1 cellular context compared by ENCODE assay signal in genomic region chr6:33762713-33763112, GRCh38.
TF ChIP-seq lines count a peak whose summit lies in the region.

No MANE protein-coding gene starts in this region.

TF ChIP-seq in IMR-90, 13 proteins besides CTCF, POLR2A, EP300 and RAD21:
- TF ChIP-seq ELK1 (IDR thresholded peaks at IDR 0.05; ENCODE audit: borderline replicate concordance, low read depth, low read length) (no peak), MAZ (IDR thresholded peaks at IDR 0.05; ENCODE audit: borderline replicate concordance, low read depth, low read length) (no peak), FOS (IDR thresholded peaks at IDR 0.05; ENCODE audit: low read depth, low read length) (no peak), MXI1 (IDR thresholded peaks at IDR 0.05; ENCODE audit: borderline replicate concordance, low read depth, low read length) (no peak), USF2 (IDR thresholded peaks at IDR 0.05; ENCODE audit: low read depth, low read length) (no peak), RFX5 (IDR thresholded peaks at IDR 0.05; ENCODE audit: low read depth, low read length) (no peak), RCOR1 (IDR thresholded peaks at IDR 0.05; ENCODE audit: insufficient replicate concordance, low read length) (no peak), CEBPB (IDR thresholded peaks at IDR 0.05; ENCODE audit: low read depth, low read length) (no peak), BHLHE40 (IDR thresholded peaks at IDR 0.05; ENCODE audit: low read depth, low read length) (no peak), NFE2L2 (IDR thresholded peaks at IDR 0.05; ENCODE audit: low read depth, low read length) (no peak), CHD1 (IDR thresholded peaks at IDR 0.05; ENCODE audit: low read depth, low read length) (no peak), SMC3 (IDR thresholded peaks at IDR 0.05; ENCODE audit: low read depth, low read length) (no peak), MAFK (IDR thresholded peaks at IDR 0.05; ENCODE audit: low read depth, low read length) (no peak)
